In the genomic region with DNA sequence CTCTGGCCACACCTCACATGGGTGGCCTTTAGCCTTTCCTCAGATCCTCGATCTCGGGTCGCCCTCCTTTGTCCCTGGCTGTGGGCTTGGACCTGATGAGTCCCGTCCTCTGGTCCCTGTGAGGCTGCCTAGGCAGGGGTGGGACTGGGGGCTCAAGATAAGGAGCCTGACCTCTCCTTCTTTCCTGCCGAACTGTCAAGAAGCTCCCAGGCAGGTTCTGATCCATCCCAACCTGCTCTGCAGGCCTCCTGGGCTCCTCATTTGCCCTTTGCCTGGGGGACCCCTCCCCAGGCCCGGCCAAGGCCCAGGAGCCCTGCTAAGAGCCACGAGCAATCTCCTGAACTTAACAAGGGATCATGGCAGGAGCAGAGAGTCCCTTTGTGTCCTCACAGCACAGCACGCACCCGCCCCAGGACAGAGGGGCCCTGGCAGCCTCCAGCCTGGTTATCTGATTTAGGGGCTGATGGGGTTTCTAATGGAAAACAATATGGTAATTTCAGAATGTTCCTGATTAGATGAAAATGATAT, we compare ENCODE assay signal across 21 cellular contexts.
"Had no signal": no experiment of that assay in that cellular context is flagged by ENCODE, and none has a peak within 500 bp of the region (broad histone marks: within the 10 kb centered on the region; RNA-seq: fewer than 3 reads in every experiment).

No MANE protein-coding gene starts in this region.

- H3K27ac ChIP-seq: RWPE1, SJCRH30 had no signal

- ATAC-seq: Panc1, PC-3 had no signal

- H3K9me3 ChIP-seq: MG63, SJCRH30 had no signal

- H3K36me3 ChIP-seq: MG63, SJCRH30 had no signal

- H3K4me3 ChIP-seq: MG63, SJCRH30 had no signal

- H3K27me3 ChIP-seq: MG63, SJCRH30 had no signal

- DNase-seq: IMR-90, Karpas-422, KG1, MG63, MV-4-11, NCI-H1048, NCI-H1105, NCI-H1417, NCI-H1436 treated with DMSO at 0.1 percent for 48 hours, NCI-H1694, NCI-H187 treated with DMSO at 0.1 percent for 48 hours, NCI-H2029 treated with DMSO at 0.1 percent for 48 hours, NCI-H2227 treated with DMSO at 0.1 percent for 48 hours, NCI-H524, NCI-H526 treated with DMSO at 0.1 percent for 48 hours, NCI-H748 treated with DMSO at 0.1 percent for 48 hours, PC-3, SHP77, SJCRH30 had no signal
